Comparison of ENCODE assay signal across 1 cellular context in the genomic region with DNA sequence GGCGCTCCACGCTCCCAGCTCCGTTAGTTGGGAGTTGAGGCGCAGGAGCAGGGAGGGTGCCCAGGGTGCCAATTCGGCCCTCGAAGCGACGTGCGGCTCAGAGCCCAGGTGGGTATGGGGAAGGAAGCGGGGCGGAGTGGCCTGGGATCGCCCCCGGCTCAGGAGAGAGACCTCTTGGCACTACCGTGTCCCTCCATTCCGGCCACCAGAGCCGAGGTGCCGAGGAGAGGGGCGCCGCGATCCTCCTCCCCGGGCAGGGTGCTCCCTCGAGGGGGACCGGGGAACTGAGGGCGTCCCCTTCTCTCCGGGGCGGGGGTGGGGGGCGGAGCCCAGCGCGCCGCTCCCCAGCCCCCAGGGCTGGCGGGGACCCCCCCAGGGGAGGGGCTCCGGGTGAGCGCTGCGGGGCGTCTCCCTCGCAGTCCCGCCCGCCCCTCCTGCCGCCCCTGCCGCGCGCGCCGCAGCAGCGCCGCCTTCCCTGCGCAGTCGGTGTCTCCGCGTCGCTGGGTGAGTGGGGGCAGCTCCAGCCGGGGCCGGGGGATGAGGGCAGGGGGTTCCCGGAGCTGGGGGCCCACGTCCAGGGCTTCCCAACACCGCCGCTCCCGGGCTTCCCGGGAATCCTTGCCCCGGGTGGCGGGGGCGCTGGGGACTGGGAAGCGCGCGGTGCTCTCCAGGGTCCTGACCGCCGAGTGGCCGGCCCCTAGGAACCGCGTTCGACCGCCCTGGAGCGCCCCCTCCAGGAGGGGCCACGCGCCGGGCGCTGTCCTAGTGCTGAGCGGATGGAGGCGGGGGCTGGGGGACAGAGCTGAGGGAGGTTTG.
TF ChIP-seq lines count a peak whose summit lies in the region.

TSS of gene HPCA (plus strand) at position 480 of the 816 bp plus-strand sequence. CDS start 2,408 bp downstream, outside the sequence.

TF ChIP-seq in K562, 482 proteins besides CTCF, POLR2A, EP300 and RAD21 (continued from another document and continues in another):
- peak; percentile 100 for TF ChIP-seq FOXP1 (CRISPR knock-in tag; IDR thresholded peaks at IDR 0.05)
- TF ChIP-seq HOXB6 (CRISPR knock-in tag; IDR thresholded peaks at IDR 0.05; ENCODE audit: borderline replicate concordance): no peak
- no peak for TF ChIP-seq RUNX1 (IDR thresholded peaks at IDR 0.05; ENCODE audit: low read depth)
- no peak for TF ChIP-seq ZNF347 (CRISPR knock-in tag; IDR thresholded peaks at IDR 0.05; ENCODE audit: low read depth)
- no peak for TF ChIP-seq ILF3 (IDR thresholded peaks at IDR 0.05; ENCODE audit: borderline replicate concordance)
- TF ChIP-seq ZBTB40 (IDR thresholded peaks at IDR 0.05): peak; percentile 88
- TF ChIP-seq ZBTB40 (CRISPR knock-in tag; IDR thresholded peaks at IDR 0.05): peak; percentile 86
- TF ChIP-seq ZBTB1 (CRISPR knock-in tag; IDR thresholded peaks at IDR 0.05; ENCODE audit: borderline replicate concordance, low read depth): peak; percentile 98
- TF ChIP-seq NELFE (IDR thresholded peaks at IDR 0.05; ENCODE audit: insufficient read depth, insufficient read length): no peak
- TF ChIP-seq ZNF282 (CRISPR knock-in tag; IDR thresholded peaks at IDR 0.05): peak; percentile 99
- TF ChIP-seq ZNF134 (CRISPR knock-in tag; conservative IDR thresholded peaks at IDR 0.05): peak; percentile 44; the same call in 1 of the 2 replicates
- no peak for TF ChIP-seq RNF2 (IDR thresholded peaks at IDR 0.05)
- TF ChIP-seq ZBTB43 (CRISPR knock-in tag; IDR thresholded peaks at IDR 0.05): peak; percentile 97
- TF ChIP-seq ZKSCAN3 (CRISPR knock-in tag; IDR thresholded peaks at IDR 0.05): no peak
- peak; percentile 33; the same call in 1 of the 2 replicates for TF ChIP-seq BHLHE40 (IDR thresholded peaks at IDR 0.05; ENCODE audit: low read length)
- TF ChIP-seq ERF (CRISPR knock-in tag; IDR thresholded peaks at IDR 0.05): 0 out of 2 replicates have a peak, but pooled peaks have one; percentile 61
- no peak for TF ChIP-seq PML (IDR thresholded peaks at IDR 0.05; ENCODE audit: low read length)
- no peak for TF ChIP-seq PATZ1 (CRISPR knock-in tag; IDR thresholded peaks at IDR 0.05; ENCODE audit: borderline replicate concordance)
- TF ChIP-seq ZNF239 (CRISPR knock-in tag; IDR thresholded peaks at IDR 0.05): peak; percentile 57; the same call in 1 of the 2 replicates
- TF ChIP-seq CTBP1 (IDR thresholded peaks at IDR 0.05; ENCODE audit: borderline replicate concordance): peak; percentile 59; the same call in 1 of the 2 replicates
- TF ChIP-seq ELF1 (tag; IDR thresholded peaks at IDR 0.05): no peak
- TF ChIP-seq EHMT2 (IDR thresholded peaks at IDR 0.05): peak; percentile 100
- peak; percentile 60; the same call in 1 of the 2 replicates for TF ChIP-seq ZNF449 (CRISPR knock-in tag; IDR thresholded peaks at IDR 0.05)
- TF ChIP-seq HNRNPK (IDR thresholded peaks at IDR 0.05; ENCODE audit: low read depth, low read length, poor library complexity, severe bottlenecking): no peak
- TF ChIP-seq ZBTB7A (IDR thresholded peaks at IDR 0.05; ENCODE audit: borderline replicate concordance, control insufficient read depth, low read depth, low read length): peak; percentile 98
- TF ChIP-seq ZNF785 (CRISPR knock-in tag; IDR thresholded peaks at IDR 0.05): no peak
- peak; percentile 97 for TF ChIP-seq ZBTB33 (CRISPR knock-in tag; IDR thresholded peaks at IDR 0.05)
- TF ChIP-seq, protein P1, sequence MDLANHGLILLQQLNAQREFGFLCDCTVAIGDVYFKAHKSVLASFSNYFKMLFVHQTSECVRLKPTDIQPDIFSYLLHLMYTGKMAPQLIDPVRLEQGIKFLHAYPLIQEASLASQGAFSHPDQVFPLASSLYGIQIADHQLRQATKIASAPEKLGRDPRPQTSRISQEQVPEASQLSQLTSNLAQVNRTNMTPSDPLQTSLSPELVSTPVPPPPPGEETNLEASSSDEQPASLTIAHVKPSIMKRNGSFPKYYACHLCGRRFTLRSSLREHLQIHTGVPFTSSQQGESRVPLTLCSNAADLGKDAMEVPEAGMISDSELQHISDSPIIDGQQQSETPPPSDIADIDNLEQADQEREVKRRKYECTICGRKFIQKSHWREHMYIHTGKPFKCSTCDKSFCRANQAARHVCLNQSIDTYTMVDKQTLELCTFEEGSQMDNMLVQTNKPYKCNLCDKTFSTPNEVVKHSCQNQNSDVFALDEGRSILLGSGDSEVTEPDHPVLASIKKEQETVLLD (IDR thresholded peaks at IDR 0.05): no peak
- TF ChIP-seq CHD4 (IDR thresholded peaks at IDR 0.05; ENCODE audit: insufficient read depth, insufficient replicate concordance, low read depth, low read length, poor library complexity, severe bottlenecking): no peak
- TF ChIP-seq GTF2F1 (IDR thresholded peaks at IDR 0.05; ENCODE audit: low read depth, low read length): no peak
- TF ChIP-seq HSF4 (CRISPR knock-in tag; IDR thresholded peaks at IDR 0.05; ENCODE audit: borderline replicate concordance): no peak
- TF ChIP-seq NCOR1 (IDR thresholded peaks at IDR 0.05): no peak
- TF ChIP-seq, protein P2, sequence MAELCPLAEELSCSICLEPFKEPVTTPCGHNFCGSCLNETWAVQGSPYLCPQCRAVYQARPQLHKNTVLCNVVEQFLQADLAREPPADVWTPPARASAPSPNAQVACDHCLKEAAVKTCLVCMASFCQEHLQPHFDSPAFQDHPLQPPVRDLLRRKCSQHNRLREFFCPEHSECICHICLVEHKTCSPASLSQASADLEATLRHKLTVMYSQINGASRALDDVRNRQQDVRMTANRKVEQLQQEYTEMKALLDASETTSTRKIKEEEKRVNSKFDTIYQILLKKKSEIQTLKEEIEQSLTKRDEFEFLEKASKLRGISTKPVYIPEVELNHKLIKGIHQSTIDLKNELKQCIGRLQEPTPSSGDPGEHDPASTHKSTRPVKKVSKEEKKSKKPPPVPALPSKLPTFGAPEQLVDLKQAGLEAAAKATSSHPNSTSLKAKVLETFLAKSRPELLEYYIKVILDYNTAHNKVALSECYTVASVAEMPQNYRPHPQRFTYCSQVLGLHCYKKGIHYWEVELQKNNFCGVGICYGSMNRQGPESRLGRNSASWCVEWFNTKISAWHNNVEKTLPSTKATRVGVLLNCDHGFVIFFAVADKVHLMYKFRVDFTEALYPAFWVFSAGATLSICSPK (IDR thresholded peaks at IDR 0.05; ENCODE audit: borderline replicate concordance): no peak
- TF ChIP-seq ZNF408 (CRISPR knock-in tag; IDR thresholded peaks at IDR 0.05; ENCODE audit: low read depth): no peak
- no peak for TF ChIP-seq PHB2 (IDR thresholded peaks at IDR 0.05; ENCODE audit: low read depth)
- TF ChIP-seq ZNF354B (CRISPR knock-in tag; IDR thresholded peaks at IDR 0.05): no peak
- TF ChIP-seq CEBPB (tag; IDR thresholded peaks at IDR 0.05): no peak
- peak; percentile 93 for TF ChIP-seq CBFB (CRISPR knock-in tag; IDR thresholded peaks at IDR 0.05)
